Comparison of ENCODE assay signal across 1 cellular context in genomic region chr13:49247722-49248432, GRCh38.
TF ChIP-seq lines count a peak whose summit lies in the region.

TSS of gene CDADC1 (plus strand) at chr13:49247925. CDS start at chr13:49248038, 113 bp downstream.

TF ChIP-seq in HEK293, 187 proteins besides CTCF, POLR2A, EP300 and RAD21 (continued from another document):
- TF ChIP-seq GLIS1 (tag by site-specific recombination; IDR thresholded peaks at IDR 0.05), result peak; percentile 10; the same call in 1 of the 2 replicates
- peak; percentile 100 for TF ChIP-seq ATF2 (tag by site-specific recombination; IDR thresholded peaks at IDR 0.05; ENCODE audit: low read depth)
- TF ChIP-seq PBX3 (CRISPR knock-in tag; IDR thresholded peaks at IDR 0.05), result 0 out of 2 replicates have a peak, but pooled peaks have one; percentile 37
- TF ChIP-seq KLF9 (tag by site-specific recombination; IDR thresholded peaks at IDR 0.05; ENCODE audit: low read depth), result peak; percentile 54; the same call in 1 of the 2 replicates
- peak; percentile 77 for TF ChIP-seq ZNF335 (tag by site-specific recombination; conservative IDR thresholded peaks at IDR 0.05)
- TF ChIP-seq ZFP69B (tag by site-specific recombination; IDR thresholded peaks at IDR 0.05), result 0 out of 2 replicates have a peak, but pooled peaks have one; percentile 31
- TF ChIP-seq ZNF596 (tag by site-specific recombination; IDR thresholded peaks at IDR 0.05), result no peak
- peak; percentile 92 for TF ChIP-seq FEZF1 (tag by site-specific recombination; IDR thresholded peaks at IDR 0.05)
- peak; percentile 87 for TF ChIP-seq BCL11B (tag by site-specific recombination; IDR thresholded peaks at IDR 0.05; ENCODE audit: low read depth)
- TF ChIP-seq ZNF19 (tag by site-specific recombination; IDR thresholded peaks at IDR 0.05; ENCODE audit: low read depth), result no peak
- 0 out of 2 replicates have a peak, but pooled peaks have one; percentile 23 for TF ChIP-seq ZNF660 (tag by site-specific recombination; IDR thresholded peaks at IDR 0.05)
- TF ChIP-seq ZNF645 (tag by site-specific recombination; IDR thresholded peaks at IDR 0.05), result no peak
- no peak for TF ChIP-seq MZF1 (tag by site-specific recombination; IDR thresholded peaks at IDR 0.05; ENCODE audit: borderline replicate concordance)
- peak; percentile 71 for TF ChIP-seq ZFHX2 (tag by site-specific recombination; conservative IDR thresholded peaks at IDR 0.05)
- TF ChIP-seq ZNF423 (tag by site-specific recombination; IDR thresholded peaks at IDR 0.05), result peak; percentile 32; the same call in 1 of the 2 replicates
- peak; percentile 64 for TF ChIP-seq SP3 (tag by site-specific recombination; IDR thresholded peaks at IDR 0.05)
- TF ChIP-seq TCF7L2 (IDR thresholded peaks at IDR 0.05; ENCODE audit: borderline replicate concordance, low read depth, low read length), result peak; percentile 33; the same call in 1 of the 2 replicates
- peak; percentile 97 for TF ChIP-seq ZBTB8A (tag by site-specific recombination; IDR thresholded peaks at IDR 0.05)
- peak; percentile 100 for TF ChIP-seq ZNF629 (tag by site-specific recombination; IDR thresholded peaks at IDR 0.05)
- peak; percentile 80 for TF ChIP-seq PATZ1 (tag by site-specific recombination; IDR thresholded peaks at IDR 0.05)
- TF ChIP-seq ZNF274 (IDR thresholded peaks at IDR 0.05; ENCODE audit: low read length), result no peak
- TF ChIP-seq ZNF274 (tag by site-specific recombination; IDR thresholded peaks at IDR 0.05; ENCODE audit: borderline replicate concordance), result no peak
- TF ChIP-seq ZNF2 (tag by site-specific recombination; IDR thresholded peaks at IDR 0.05), result peak; percentile 85; the same call in 1 of the 2 replicates
- no peak for TF ChIP-seq ZNF114 (tag by site-specific recombination; IDR thresholded peaks at IDR 0.05)
- 0 out of 2 replicates have a peak, but pooled peaks have one; percentile 31 for TF ChIP-seq ZNF843 (tag by site-specific recombination; IDR thresholded peaks at IDR 0.05)
- TF ChIP-seq ZSCAN30 (tag by site-specific recombination; IDR thresholded peaks at IDR 0.05), result peak; percentile 38; the same call in 1 of the 2 replicates
- TF ChIP-seq ZNF350 (tag by site-specific recombination; IDR thresholded peaks at IDR 0.05), result no peak
- 0 out of 2 replicates have a peak, but pooled peaks have one; percentile 33 for TF ChIP-seq ZNF398 (tag by site-specific recombination; IDR thresholded peaks at IDR 0.05)
- TF ChIP-seq GLI4 (tag by site-specific recombination; IDR thresholded peaks at IDR 0.05), result peak; percentile 66; the same call in 1 of the 2 replicates
- TF ChIP-seq ZNF324 (tag by site-specific recombination; IDR thresholded peaks at IDR 0.05), result peak; percentile 82
- TF ChIP-seq ZNF654 (tag by site-specific recombination; IDR thresholded peaks at IDR 0.05; ENCODE audit: low read depth), result no peak
- TF ChIP-seq ZEB2 (tag by site-specific recombination; IDR thresholded peaks at IDR 0.05), result peak; percentile 47; the same call in 1 of the 2 replicates
- no peak for TF ChIP-seq ZNF514 (tag by site-specific recombination; IDR thresholded peaks at IDR 0.05)
- 0 out of 2 replicates have a peak, but pooled peaks have one; percentile 65 for TF ChIP-seq KLF16 (tag by site-specific recombination; IDR thresholded peaks at IDR 0.05)
- TF ChIP-seq ZNF416 (tag by site-specific recombination; IDR thresholded peaks at IDR 0.05), result no peak
- TF ChIP-seq KLF1 (tag by site-specific recombination; IDR thresholded peaks at IDR 0.05), result no peak
- no peak for TF ChIP-seq ZNF112 (tag by site-specific recombination; IDR thresholded peaks at IDR 0.05)
- TF ChIP-seq EGR2 (tag by site-specific recombination; IDR thresholded peaks at IDR 0.05; ENCODE audit: low read depth), result peak; percentile 65
- TF ChIP-seq ZNF341 (tag by site-specific recombination; IDR thresholded peaks at IDR 0.05; ENCODE audit: low read depth), result peak; percentile 79
- TF ChIP-seq PRDM10 (tag by site-specific recombination; IDR thresholded peaks at IDR 0.05), result peak; percentile 96
- no peak for TF ChIP-seq TRIM28 (IDR thresholded peaks at IDR 0.05; ENCODE audit: borderline replicate concordance, low read length)
- TF ChIP-seq SP7 (tag by site-specific recombination; IDR thresholded peaks at IDR 0.05), result peak; percentile 69
- TF ChIP-seq YY1 (tag by site-specific recombination; IDR thresholded peaks at IDR 0.05), result peak; percentile 30; the same call in 1 of the 2 replicates
- TF ChIP-seq ZFP3 (tag by site-specific recombination; IDR thresholded peaks at IDR 0.05; ENCODE audit: low read depth), result no peak
- TF ChIP-seq ZNF391 (tag by site-specific recombination; IDR thresholded peaks at IDR 0.05; ENCODE audit: borderline replicate concordance, low read depth), result peak; percentile 43; the same call in 1 of the 2 replicates
- TF ChIP-seq ZBTB26 (tag by site-specific recombination; optimal IDR thresholded peaks at IDR 0.05), result peak; percentile 19
- TF ChIP-seq ZNF76 (tag by site-specific recombination; IDR thresholded peaks at IDR 0.05; ENCODE audit: borderline replicate concordance, low read depth), result peak; percentile 57; the same call in 1 of the 2 replicates
